ENCODE assay signal across 18 cellular contexts in genomic region chr18:59149416-59149815, GRCh38.
"Had no signal": no experiment of that assay in that cellular context is flagged by ENCODE, and none has a peak within 500 bp of the region (broad histone marks: within the 10 kb centered on the region; RNA-seq: fewer than 3 reads in every experiment).

No MANE protein-coding gene starts in this region.

- H3K27ac Mint-ChIP-seq: nephron, WTC11 had no signal

- DNase-seq: activated CD4-positive, alpha-beta T cell treated with anti-CD3 and anti-CD28 coated beads for 4 hours; activated gamma-delta T cell treated with Interleukin-2 at 50 U/mL for 16 hours; amniotic stem cell; dermis blood vessel endothelial cell; effector memory CD4-positive, alpha-beta T cell; heart left ventricle; left lung; midbrain; sigmoid colon; stimulated activated naive CD4-positive, alpha-beta T cell; substantia nigra; SW 1271 had no signal

- H3K27me3 ChIP-seq: esophagus muscularis mucosa, gastroesophageal sphincter, heart left ventricle, left lung, sigmoid colon, tibial nerve had no signal

- H3K9me3 ChIP-seq: esophagus muscularis mucosa, gastroesophageal sphincter, heart left ventricle, left lung, sigmoid colon, tibial nerve had no signal

- H3K4me3 ChIP-seq: esophagus muscularis mucosa, gastroesophageal sphincter, heart left ventricle, left lung, sigmoid colon, tibial nerve had no signal

- H3K4me1 Mint-ChIP-seq: nephron had no signal

- H3K4me3 Mint-ChIP-seq: nephron, WTC11 had no signal

- ATAC-seq: gastroesophageal sphincter, heart left ventricle, left lung had no signal

- H3K27ac ChIP-seq: esophagus muscularis mucosa, gastroesophageal sphincter, heart left ventricle, left lung, sigmoid colon, tibial nerve had no signal

- H3K9me3 Mint-ChIP-seq: activated naive CD4-positive, alpha-beta T cell treated with anti-CD3 and anti-CD28 coated beads, Interleukin-2, amount 50 U/mL, for 72 hours; nephron; WTC11 had no signal
